3 cellular contexts compared by ENCODE assay signal in genomic region chrX:75582511-75582910, GRCh38. TPM values are rescaled to one million over a fixed set of nuclear protein-coding genes. Genes with fewer than 3 reads are reported as not detected.
"Had no signal": no experiment of that assay in that cellular context is flagged by ENCODE, and none has a peak within 500 bp of the region (broad histone marks: within the 10 kb centered on the region; RNA-seq: fewer than 3 reads in every experiment).

No MANE protein-coding gene starts in this region.

- DNase-seq: GDM1, GF-D8 had no signal

RNA-seq across cellular contexts. Expression of gene ZDHHC15, which starts 59.7 kb away (rescaled TPM):
- total RNA-seq: G401 had no signal
